ENCODE assay signal across 9 cellular contexts in the genomic region with DNA sequence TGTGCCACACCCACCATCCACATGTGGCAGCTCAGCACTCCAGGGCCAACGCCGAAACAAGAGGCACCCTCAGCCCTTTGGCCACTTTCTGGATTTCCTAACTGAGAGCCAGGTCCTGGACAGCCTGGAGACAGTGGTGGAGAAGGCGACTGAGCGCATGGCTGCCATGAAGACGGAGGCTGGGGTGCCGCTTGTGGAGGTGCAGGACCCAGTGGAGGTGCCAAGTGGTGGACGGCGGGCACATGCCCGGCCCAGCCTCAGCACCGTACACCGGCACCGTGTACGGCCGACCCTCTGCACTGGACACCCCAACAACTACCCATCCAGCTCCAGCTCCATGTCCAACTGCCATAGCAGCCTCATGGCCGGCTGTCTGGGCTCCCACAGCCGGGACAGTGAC. TPM values are rescaled to one million over a fixed set of nuclear protein-coding genes. Genes with fewer than 3 reads are reported as not detected.
"Had no signal": no experiment of that assay in that cellular context is flagged by ENCODE, and none has a peak within 500 bp of the region (broad histone marks: within the 10 kb centered on the region; RNA-seq: fewer than 3 reads in every experiment).

No MANE protein-coding gene starts in this region.

- H3K4me3 ChIP-seq: GM23338, HAP-1 had no signal

- H2AFZ ChIP-seq: GM23338 had no signal

- ATAC-seq: GM23338, HCT116, HepG2 had no signal

- H3K4me2 ChIP-seq: GM23338 had no signal

- H3K27ac ChIP-seq: HL-60 had no signal

- FAIRE-seq: H1, H54, HepG2 had no signal

- H3K9me3 ChIP-seq: HAP-1 had no signal

- DNase-seq: HFFc6 had no signal

RNA-seq across cellular contexts. Expression of a gene that starts 1.5 kb away (rescaled TPM):
- total RNA-seq: H1, HT1080 had no signal
- polyA plus RNA-seq: GM23338 had no signal
